In the genomic region with DNA sequence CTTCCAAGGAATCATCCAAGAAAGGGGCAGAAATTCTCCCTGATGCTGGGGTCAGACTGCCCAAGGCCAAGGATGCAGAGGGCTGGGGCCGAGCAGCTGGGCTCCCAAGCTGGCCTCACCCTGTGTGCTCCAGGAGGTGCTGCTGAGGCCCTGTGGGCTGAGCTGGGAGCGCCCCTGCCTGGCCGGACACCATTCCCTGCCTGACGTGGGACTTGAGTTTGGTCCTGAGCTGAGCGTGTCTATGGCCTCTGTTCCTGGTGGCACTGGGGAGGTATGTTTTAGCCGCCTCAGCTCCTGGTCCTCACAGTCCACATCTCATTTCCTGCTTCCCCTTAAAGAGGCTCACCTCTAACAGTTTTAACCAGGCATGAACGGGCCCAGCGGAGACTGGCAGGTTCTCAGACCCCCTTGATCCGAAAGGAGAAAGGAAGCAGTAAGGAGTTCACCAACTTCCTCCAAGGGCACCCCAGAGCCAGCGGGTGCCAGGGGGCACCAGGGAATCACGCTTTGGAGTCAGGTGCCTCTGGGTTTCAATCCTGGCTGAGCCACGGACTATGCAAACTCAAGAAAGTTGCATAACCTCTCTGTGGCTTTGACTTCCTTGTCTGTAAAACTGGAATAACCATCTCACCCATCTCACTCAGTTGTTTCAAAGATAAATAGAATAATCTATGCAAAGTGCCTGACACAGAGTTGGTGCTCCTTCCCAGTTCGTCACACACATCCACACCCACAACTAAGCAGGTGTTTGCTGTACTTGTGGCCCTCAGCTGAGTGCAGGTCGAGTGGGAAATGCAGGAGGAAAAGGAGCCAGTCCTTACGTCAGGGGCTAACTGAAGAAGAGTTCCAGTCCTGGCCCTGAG, we compare ENCODE assay signal across 10 cellular contexts. TPM values are rescaled to one million over a fixed set of nuclear protein-coding genes. Genes with fewer than 3 reads are reported as not detected.
DNase-seq lines count a peak whose midpoint lies in the region; ATAC-seq lines count a peak whose summit lies in the region.
"Had no signal": no experiment of that assay in that cellular context is flagged by ENCODE, and none has a peak within 500 bp of the region (broad histone marks: within the 10 kb centered on the region; RNA-seq: fewer than 3 reads in every experiment).

No MANE protein-coding gene starts in this region.

- H3K4me1 ChIP-seq in BLaER1 (peaks cover 11% of the 10 kb centered on the region), SJCRH30 (peaks cover 9% of the 10 kb centered on the region)

- no peak overlapping the region for H3K4me3 ChIP-seq in BLaER1
- H3K4me3 ChIP-seq in SJCRH30, result no peak overlapping the region

- H3K9me3 Mint-ChIP-seq in activated CD4-positive, alpha-beta memory T cell treated with anti-CD3 and anti-CD28 coated beads, Interleukin-2, amount 10 ng/mL, durations not matched to agents 7 days and 5 days, result no peaks in the 10 kb centered on the region
- no peaks in the 10 kb centered on the region for H3K9me3 Mint-ChIP-seq in activated T-cell treated with anti-CD3 and anti-CD28 coated beads, Interleukin-2, amount 50 U/mL, for 72 hours

- H3K9ac ChIP-seq in BLaER1, result no peak overlapping the region

- intact Hi-C loops in left colon (cut with DNase I, micrococcal nuclease), result no loop called here

- H4K20me1 ChIP-seq in BLaER1, result no peaks in the 10 kb centered on the region

- no peak overlapping the region; the same call in 1 of the 2 replicates for H3K27ac ChIP-seq in BLaER1
- H3K27ac ChIP-seq in SJCRH30, result no peak overlapping the region
- H3K27ac ChIP-seq: neutrophil had no signal

- peak overlapping the region; percentile 28 for H3K4me2 ChIP-seq in BLaER1

- H3K36me3 Mint-ChIP-seq in activated CD4-positive, alpha-beta memory T cell treated with anti-CD3 and anti-CD28 coated beads, Interleukin-2, amount 10 ng/mL, durations not matched to agents 7 days and 5 days (ENCODE audit: low read depth), result no peaks in the 10 kb centered on the region
- no peaks in the 10 kb centered on the region for H3K36me3 Mint-ChIP-seq in activated T-cell treated with anti-CD3 and anti-CD28 coated beads, Interleukin-2, amount 50 U/mL, for 72 hours (ENCODE audit: insufficient read depth in 2 of 2)

- no peaks in the 10 kb centered on the region for H3K27me3 ChIP-seq in BLaER1
- H3K27me3 ChIP-seq in SJCRH30, result no peaks in the 10 kb centered on the region

- H3K36me3 ChIP-seq in BLaER1 (no peaks in the 10 kb centered on the region), SJCRH30 (no peaks in the 10 kb centered on the region)
- H3K36me3 ChIP-seq: neutrophil had no signal

- peaks cover 39% of the 10 kb centered on the region for H3K27me3 Mint-ChIP-seq in activated CD4-positive, alpha-beta memory T cell treated with anti-CD3 and anti-CD28 coated beads, Interleukin-2, amount 10 ng/mL, durations not matched to agents 7 days and 5 days
- peaks cover 27% of the 10 kb centered on the region for H3K27me3 Mint-ChIP-seq in activated T-cell treated with anti-CD3 and anti-CD28 coated beads, Interleukin-2, amount 50 U/mL, for 72 hours (ENCODE audit: low read depth)

- H3K27ac Mint-ChIP-seq in activated CD4-positive, alpha-beta memory T cell treated with anti-CD3 and anti-CD28 coated beads, Interleukin-2, amount 10 ng/mL, durations not matched to agents 7 days and 5 days, result no peak overlapping the region
- no peak overlapping the region for H3K27ac Mint-ChIP-seq in activated T-cell treated with anti-CD3 and anti-CD28 coated beads, Interleukin-2, amount 50 U/mL, for 72 hours

- CTCF ChIA-PET in activated CD4-positive, alpha-beta memory T cell treated with anti-CD3 and anti-CD28 coated beads, Interleukin-2, amount 10 ng/mL, durations not matched to agents 7 days and 5 days (lab: Charles Lee), result no interaction called here

- DNase-seq in SJCRH30, result peak; percentile 57 to 59
- peak in 1 of 2 donors; percentile 66 for DNase-seq in left colon
- no peak for DNase-seq in activated CD4-positive, alpha-beta memory T cell treated with anti-CD3 and anti-CD28 coated beads, Interleukin-2, amount 10 ng/mL, durations not matched to agents 7 days and 5 days
- DNase-seq in activated T-cell treated with anti-CD3 and anti-CD28 coated beads, Interleukin-2, amount 50 U/mL, for 72 hours, result no peak
- DNase-seq in HuH-7.5 (ENCODE audit: low spot score), result no peak
- DNase-seq in GM19240 (ENCODE audit: insufficient read length, low spot score), result no peak
- DNase-seq: NCI-H69 had no signal

- no peaks in the 10 kb centered on the region for H3K4me1 Mint-ChIP-seq in activated CD4-positive, alpha-beta memory T cell treated with anti-CD3 and anti-CD28 coated beads, Interleukin-2, amount 10 ng/mL, durations not matched to agents 7 days and 5 days
- no peaks in the 10 kb centered on the region for H3K4me1 Mint-ChIP-seq in activated T-cell treated with anti-CD3 and anti-CD28 coated beads, Interleukin-2, amount 50 U/mL, for 72 hours (ENCODE audit: low read depth)

- no peak overlapping the region for H3K4me3 Mint-ChIP-seq in activated CD4-positive, alpha-beta memory T cell treated with anti-CD3 and anti-CD28 coated beads, Interleukin-2, amount 10 ng/mL, durations not matched to agents 7 days and 5 days
- no peak overlapping the region for H3K4me3 Mint-ChIP-seq in activated T-cell treated with anti-CD3 and anti-CD28 coated beads, Interleukin-2, amount 50 U/mL, for 72 hours

- no peaks in the 10 kb centered on the region for H3K9me3 ChIP-seq in BLaER1
- H3K9me3 ChIP-seq in SJCRH30 (replicated peaks), result no peaks in the 10 kb centered on the region
- H3K9me3 ChIP-seq: neutrophil had no signal

- ATAC-seq in GM21723 (IDR thresholded peaks at IDR 0.05; ENCODE audit: unreplicated experiment) (peak; percentile 58), left colon (peak; percentile 92)
- no peak for ATAC-seq in activated T-cell treated with anti-CD3 and anti-CD28 coated beads, Interleukin-2, amount 50 U/mL, for 72 hours (replicated peaks in 1 of 2)

- POLR2A ChIA-PET in activated CD4-positive, alpha-beta memory T cell treated with anti-CD3 and anti-CD28 coated beads, Interleukin-2, amount 10 ng/mL, durations not matched to agents 7 days and 5 days (lab: Charles Lee), result interaction anchor here (0.7 kb wide), 1 partner anchor 22 kb away, joined by 3 read pairs; no protein-coding TSS in a partner anchor

RNA-seq across cellular contexts. Expression of a gene that starts 48.6 kb away (rescaled TPM):
- 3.6 and 3.7 TPM in 2 replicates for total RNA-seq in SJCRH30 (2014; rRNA removed; shearing (Covaris generic))
- 10 to 100 TPM; 18.4 to 23.7 TPM for total RNA-seq in left colon
- total RNA-seq in activated CD4-positive, alpha-beta memory T cell treated with anti-CD3 and anti-CD28 coated beads, Interleukin-2, amount 10 ng/mL, durations not matched to agents 7 days and 5 days, result 1 to 10 TPM in 1 of 2 experiments, under 1 TPM in 1; 0.65 to 1.3 TPM
- 1 to 10 TPM in 1 of 2 donors, under 1 TPM in 1; 0.53 to 2.2 TPM for total RNA-seq in activated T-cell treated with anti-CD3 and anti-CD28 coated beads, Interleukin-2, amount 50 U/mL, for 72 hours

Comparison
In these comparisons a context has a peak if more than half of its experiments do, and no peak if none do; other contexts are left out.
1. ATAC-seq: peak in GM21723 (single experiment) and left colon (single experiment); none in activated T-cell treated with anti-CD3 and anti-CD28 coated beads, Interleukin-2, amount 50 U/mL, for 72 hours (0 of 2).
2. DNase-seq: peak in SJCRH30 (2 of 2); none in activated CD4-positive, alpha-beta memory T cell treated with anti-CD3 and anti-CD28 coated beads, Interleukin-2, amount 10 ng/mL, durations not matched to agents 7 days and 5 days (single experiment), activated T-cell treated with anti-CD3 and anti-CD28 coated beads, Interleukin-2, amount 50 U/mL, for 72 hours (0 of 2), HuH-7.5 (single experiment) and GM19240 (single experiment).